9 cellular contexts compared by ENCODE assay signal in the genomic region with DNA sequence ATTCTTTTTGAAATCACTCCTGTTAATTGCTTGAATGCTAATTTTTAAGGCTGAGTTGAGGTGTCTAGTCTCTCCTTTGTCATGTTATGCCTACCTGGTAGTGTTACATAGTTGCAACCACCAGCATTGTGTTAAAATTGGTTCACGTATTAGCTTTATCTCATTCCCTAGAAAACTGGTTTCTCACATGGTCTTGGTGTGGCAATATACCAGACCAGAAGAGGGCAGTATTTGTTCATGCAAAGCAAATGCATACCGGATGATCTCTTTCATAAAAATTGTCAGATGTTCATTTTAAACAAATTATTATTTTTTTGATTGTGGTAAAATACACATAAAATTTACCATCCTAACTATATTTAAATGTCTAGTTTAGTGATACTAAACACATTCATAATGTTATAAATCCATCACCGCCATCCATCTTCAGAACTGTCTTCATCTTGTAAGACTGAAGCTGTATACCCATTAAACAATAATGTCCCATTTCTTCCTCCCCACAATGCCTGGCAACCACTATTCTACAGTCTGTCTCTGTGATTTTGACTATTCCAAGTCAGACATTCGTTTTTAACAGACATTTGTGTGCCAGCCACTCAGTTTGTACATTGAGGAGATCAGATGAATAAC.
A peak's percentile ranks its signal among the peaks of the same experiment; 100 is the strongest.
DNase-seq lines count a peak whose midpoint lies in the region; ATAC-seq, FAIRE-seq and TF ChIP-seq lines count a peak whose summit lies in the region.
"Had no signal": no experiment of that assay in that cellular context is flagged by ENCODE, and none has a peak within 500 bp of the region (broad histone marks: within the 10 kb centered on the region; RNA-seq: fewer than 3 reads in every experiment).

No MANE protein-coding gene starts in this region.

- DNase-seq in BJ (ENCODE audit: low read depth), result no peak
- DNase-seq in GM12892 (ENCODE audit: insufficient read length), result no peak
- DNase-seq in NCI-H2227 (lab: John Stamatoyannopoulos, UW; ENCODE audit: unreplicated experiment), result peak; percentile 64
- peak; percentile 8 for DNase-seq in GM12878 (ENCODE audit: low read depth, low spot score)
- no peak for DNase-seq in T1000 (lab: John Stamatoyannopoulos, UW)
- no peak for DNase-seq in posterior cingulate gyrus
- no peak for DNase-seq in islet precursor cell

- BruUV-seq in GM12878 (replicated peaks; lab: Mats Ljungman, UMichigan), result no TSS peak

- H3K36me3 ChIP-seq in BJ (ENCODE audit: control insufficient read depth, insufficient read depth, low read length) (peaks cover 2% of the 10 kb centered on the region; the same call in 1 of the 2 replicates), GM12878 (ENCODE audit: control insufficient read depth in 2 of 2, insufficient read depth in 2 of 2, low read length in 1 of 2) (peaks cover 1 to 3% of the 10 kb centered on the region in 2 experiments)

- intact Hi-C loops in GM12878 (cut with micrococcal nuclease; ENCODE audit: unreplicated experiment) (loop anchor here (1.0 kb wide), 1 partner anchor 148 kb away; no protein-coding TSS in a partner anchor), posterior cingulate gyrus (cut with DNase I) (loop anchor here (1.0 kb wide), 1 partner anchor 148 kb away; no protein-coding TSS in a partner anchor)

- RAD21 ChIA-PET in GM12878 (lab: Charles Lee; ENCODE audit: unreplicated experiment), result interaction anchor here (1.0 to 2.2 kb wide), 6 partner anchors 111 to 181 kb away, joined by 3 to 14 read pairs (median 4); no protein-coding TSS in a partner anchor

- H3K79me2 ChIP-seq in GM12878 (ENCODE audit: control insufficient read depth, insufficient read depth, low read length), result no peaks in the 10 kb centered on the region

- peak; percentile 75 for ATAC-seq in GM12878

- SMC1A ChIA-PET in GM12878 (lab: Charles Lee; ENCODE audit: uncharacterized antibody, unreplicated experiment), result interaction anchor here (0.8 to 2.7 kb wide), 9 partner anchors 12 to 187 kb away, joined by 3 to 22 read pairs (median 4); no protein-coding TSS in a partner anchor

- no peak for TF ChIP-seq POLR2A in GM12892 (IDR thresholded peaks at IDR 0.05; ENCODE audit: low read depth, low read length)
- no peak for TF ChIP-seq POLR2A in GM12878 (IDR thresholded peaks at IDR 0.05; ENCODE audit: low read depth, low read length)

- no peak for TF ChIP-seq EP300 in GM12878 (IDR thresholded peaks at IDR 0.05; ENCODE audit: borderline replicate concordance in 1 of 2, control insufficient read depth in 1 of 2, low read depth in 2 of 2, low read length in 2 of 2)

- FAIRE-seq in GM12892 (lab: Jason Lieb, UNC) (peak; percentile 84), GM12878 (lab: Jason Lieb, UNC) (peak; percentile 72), islet of Langerhans (lab: Jason Lieb, UNC) (peak; percentile 91)

- no peaks in the 10 kb centered on the region for H3K4me1 ChIP-seq in GM12878 (ENCODE audit: control insufficient read depth, insufficient read depth, low read length)

- H3K9ac ChIP-seq in GM12878 (ENCODE audit: control insufficient read depth, insufficient read depth, low read length), result no peak overlapping the region

- H2AFZ ChIP-seq in GM12878 (ENCODE audit: control insufficient read depth, low read depth, low read length), result no peak overlapping the region

- peak; percentile 80 for TF ChIP-seq CTCF in BJ (IDR thresholded peaks at IDR 0.05; ENCODE audit: insufficient read depth, low read depth, low read length)
- peak; percentile 63 to 68 (median 66) for TF ChIP-seq CTCF in GM12878 (IDR thresholded peaks at IDR 0.05 in 2 of 3, conservative IDR thresholded peaks at IDR 0.05 in 1 of 3; ENCODE audit: control insufficient read depth in 2 of 3, extremely low read depth in 1 of 3, insufficient read depth in 1 of 3, low read depth in 3 of 3, low read length in 3 of 3)

- peak; percentile 88 for TF ChIP-seq RAD21 in GM12878 (IDR thresholded peaks at IDR 0.05; ENCODE audit: insufficient read depth, low read depth, low read length)

- no peaks in the 10 kb centered on the region for H3K9me3 ChIP-seq in GM12878 (replicated peaks; ENCODE audit: control insufficient read depth, insufficient read depth, low read length)
- H3K9me3 ChIP-seq: neutrophil had no signal

- no peaks in the 10 kb centered on the region for H4K20me1 ChIP-seq in GM12878 (ENCODE audit: control insufficient read depth, insufficient read depth)

- in situ Hi-C loops in GM12878 (cut with MboI), result no loop called here

- H3K27me3 ChIP-seq in BJ (ENCODE audit: control insufficient read depth, insufficient read depth, low read length) (no peaks in the 10 kb centered on the region), GM12878 (replicated peaks in 1 of 2; ENCODE audit: control insufficient read depth in 2 of 2, insufficient read depth in 2 of 2, low read length in 1 of 2) (no peaks in the 10 kb centered on the region)
- H3K27me3 ChIP-seq: neutrophil had no signal

- H3K4me3 ChIP-seq in BJ (ENCODE audit: low read depth, low read length), result no peak overlapping the region
- H3K4me3 ChIP-seq in GM12878, result no peak overlapping the region

- no peak overlapping the region for H3K27ac ChIP-seq in GM12878 (ENCODE audit: control insufficient read depth, insufficient read depth)
- H3K27ac ChIP-seq: neutrophil had no signal

- 74% methylated on average over 4 of the region's 4 CpGs for WGBS in GM12878 (ENCODE audit: insufficient coverage, insufficient replicate concordance, low lambda C conversion rate, missing lambda C conversion rate)

- POLR2A ChIA-PET in BJ (lab: Charles Lee), result no interaction called here
- POLR2A ChIA-PET in GM12878 (lab: Charles Lee), result interaction anchor here (0.7 kb wide), 1 partner anchor 147 kb away, joined by 3 read pairs; no protein-coding TSS in a partner anchor

- H3K4me2 ChIP-seq in GM12878 (ENCODE audit: control insufficient read depth, insufficient read depth), result no peak overlapping the region

- CTCF ChIA-PET in BJ (lab: Yijun Ruan, JAX), result interaction anchor here (0.5 to 3.0 kb wide), 25 partner anchors 10 to 219 kb away, joined by 3 to 21 read pairs (median 4); a partner anchor contains a TSS
- CTCF ChIA-PET in GM12878 (lab: Yijun Ruan, JAX), result interaction anchor here (0.6 to 5.6 kb wide), 25 partner anchors 8 to 461 kb away, joined by 3 to 49 read pairs (median 4); a partner anchor contains a TSS

TF ChIP-seq in GM12878, 131 proteins besides CTCF, POLR2A, EP300 and RAD21:
- TF ChIP-seq LARP7 (IDR thresholded peaks at IDR 0.05), result no peak
- TF ChIP-seq SMC3 (IDR thresholded peaks at IDR 0.05; ENCODE audit: borderline replicate concordance, low read length), result peak; percentile 54; the same call in 1 of the 2 replicates
TF ChIP-seq in GM12878: peak in this region for 1.

Comparison
In these comparisons a context has a peak if more than half of its experiments do, and no peak if none do; other contexts are left out.
1. DNase-seq: peak in NCI-H2227 (single experiment) and GM12878 (single experiment); none in BJ (single experiment), GM12892 (single experiment), T1000 (single experiment), posterior cingulate gyrus (0 of 10) and islet precursor cell (single experiment).